25 cellular contexts compared by ENCODE assay signal in genomic region chr1:113818585-113818984, GRCh38.
"Had no signal": no experiment of that assay in that cellular context is flagged by ENCODE, and none has a peak within 500 bp of the region (broad histone marks: within the 10 kb centered on the region; RNA-seq: fewer than 3 reads in every experiment).

No MANE protein-coding gene starts in this region.

- H3K79me2 ChIP-seq: hepatocyte, parathyroid adenoma had no signal

- H3K4me3 Mint-ChIP-seq: memory B cell; natural killer cell treated with Interleukin-12 subunit alpha and Interleukin-12 subunit beta and Interleukin-15 and Interleukin-18, amount 100 ng/mL, for 72 hours; stimulated activated memory B cell treated with anti-CD40 and anti-IgM and Interleukin-4, amounts not matched to agents 10 μg/mL and 1 μg/mL and 100 μg/mL, for 72 hours had no signal

- H3K27me3 Mint-ChIP-seq: memory B cell; natural killer cell treated with Interleukin-12 subunit alpha and Interleukin-12 subunit beta and Interleukin-15 and Interleukin-18, amount 100 ng/mL, for 72 hours; stimulated activated memory B cell treated with anti-CD40 and anti-IgM and Interleukin-4, amounts not matched to agents 10 μg/mL and 1 μg/mL and 100 μg/mL, for 72 hours had no signal

- H3K9ac ChIP-seq: parathyroid adenoma had no signal

- H3K27ac ChIP-seq: epithelial cell of prostate, esophagus muscularis mucosa, hepatocyte, left ventricle myocardium inferior, lower lobe of right lung, parathyroid adenoma, spleen, stomach, thoracic aorta, transverse colon had no signal

- H3K27ac Mint-ChIP-seq: memory B cell; stimulated activated memory B cell treated with anti-CD40 and anti-IgM and Interleukin-4, amounts not matched to agents 10 μg/mL and 1 μg/mL and 100 μg/mL, for 72 hours had no signal

- H3K27me3 ChIP-seq: esophagus muscularis mucosa, hepatocyte, spleen, stomach, transverse colon had no signal

- ATAC-seq: left cardiac atrium; lower lobe of right lung; natural killer cell treated with Interleukin-12 subunit alpha and Interleukin-12 subunit beta and Interleukin-15 and Interleukin-18, amount 100 ng/mL, for 72 hours; sciatic nerve; stimulated activated memory B cell treated with anti-CD40 and anti-IgM and Interleukin-4, amounts not matched to agents 10 μg/mL and 1 μg/mL and 100 μg/mL, for 72 hours had no signal

- DNase-seq: effector memory CD4-positive, alpha-beta T cell; foreskin fibroblast; head of caudate nucleus; kidney; left cardiac atrium; left ventricle myocardium inferior; lower lobe of right lung; midbrain; occipital lobe; spleen; stimulated activated CD4-positive, alpha-beta T cell treated with anti-CD3 and anti-CD28 coated beads, Interleukin-15, amount 100 ng/mL, for 24 hours; stimulated activated CD4-positive, alpha-beta T cell treated with anti-CD3 and anti-CD28 coated beads, Interleukin-1b, Interleukin-23, amount 100 ng/mL, for 48 hours; stimulated activated CD4-positive, alpha-beta T cell treated with anti-CD3 and anti-CD28 coated beads, Interleukin-4, amount 100 ng/mL, for 24 hours; stomach; substantia nigra; transverse colon had no signal

- H3K4me1 ChIP-seq: esophagus muscularis mucosa, left ventricle myocardium inferior, lower lobe of right lung, parathyroid adenoma, spleen, stomach, transverse colon had no signal

- H3K4me2 ChIP-seq: hepatocyte had no signal

- H2AFZ ChIP-seq: hepatocyte, parathyroid adenoma had no signal

- H3K9me3 Mint-ChIP-seq: memory B cell; natural killer cell treated with Interleukin-12 subunit alpha and Interleukin-12 subunit beta and Interleukin-15 and Interleukin-18, amount 100 ng/mL, for 72 hours; stimulated activated memory B cell treated with anti-CD40 and anti-IgM and Interleukin-4, amounts not matched to agents 10 μg/mL and 1 μg/mL and 100 μg/mL, for 72 hours had no signal

- H3K4me3 ChIP-seq: esophagus muscularis mucosa, hepatocyte, left ventricle myocardium inferior, lower lobe of right lung, spleen, stomach, thoracic aorta, transverse colon had no signal

- H3K36me3 ChIP-seq: esophagus muscularis mucosa, left ventricle myocardium inferior, thoracic aorta had no signal

- H3K4me1 Mint-ChIP-seq: memory B cell; stimulated activated memory B cell treated with anti-CD40 and anti-IgM and Interleukin-4, amounts not matched to agents 10 μg/mL and 1 μg/mL and 100 μg/mL, for 72 hours had no signal

- H3K9me3 ChIP-seq: esophagus muscularis mucosa, left ventricle myocardium inferior, lower lobe of right lung, spleen, stomach, thoracic aorta, transverse colon had no signal

- FAIRE-seq: kidney had no signal
